1 cellular context compared by ENCODE assay signal in genomic region chr22:50502628-50503474, GRCh38.
TF ChIP-seq lines count a peak whose summit lies in the region.

No MANE protein-coding gene starts in this region.

TF ChIP-seq in K562, 482 proteins besides CTCF, POLR2A, EP300 and RAD21:
- TF ChIP-seq POLR2G (IDR thresholded peaks at IDR 0.05; ENCODE audit: low read depth, low read length) (peak; percentile 17; the same call in 1 of the 2 replicates), CUX1 (CRISPR knock-in tag; IDR thresholded peaks at IDR 0.05) (no peak)
